ENCODE assay signal across 1 cellular context in genomic region chr3:187983484-187984124, GRCh38.
TF ChIP-seq lines count a peak whose summit lies in the region.

No MANE protein-coding gene starts in this region.

TF ChIP-seq in HepG2, 621 proteins besides CTCF, POLR2A, EP300 and RAD21 (continued from another document and continues in another):
- TF ChIP-seq MTERF4 (CRISPR knock-in tag; IDR thresholded peaks at IDR 0.05) (no peak), CBX5 (CRISPR knock-in tag; IDR thresholded peaks at IDR 0.05; ENCODE audit: borderline replicate concordance) (0 out of 2 replicates have a peak, but pooled peaks have one; percentile 22), MXI1 (IDR thresholded peaks at IDR 0.05; ENCODE audit: borderline replicate concordance, low read depth, low read length) (no peak; the same call in 2 of the 3 replicates), KDM5B (CRISPR knock-in tag; IDR thresholded peaks at IDR 0.05; ENCODE audit: borderline replicate concordance) (peak; percentile 40; the same call in 1 of the 2 replicates), KAT2B (IDR thresholded peaks at IDR 0.05; ENCODE audit: borderline replicate concordance, low read depth, low read length) (no peak), ZBTB3 (CRISPR knock-in tag; IDR thresholded peaks at IDR 0.05; ENCODE audit: borderline replicate concordance, low read depth) (no peak), NCOA1 (CRISPR knock-in tag; IDR thresholded peaks at IDR 0.05) (peak; percentile 70; the same call in 1 of the 2 replicates), ZNF232 (CRISPR knock-in tag; IDR thresholded peaks at IDR 0.05; ENCODE audit: borderline replicate concordance) (peak; percentile 72; the same call in 1 of the 2 replicates), DR1 (CRISPR knock-in tag; IDR thresholded peaks at IDR 0.05) (0 out of 2 replicates have a peak, but pooled peaks have one; percentile 35), TFE3 (CRISPR knock-in tag; IDR thresholded peaks at IDR 0.05) (peak; percentile 42; the same call in 1 of the 2 replicates), ZC3H13 (CRISPR knock-in tag; IDR thresholded peaks at IDR 0.05) (no peak), KDM4B (CRISPR knock-in tag; IDR thresholded peaks at IDR 0.05) (0 out of 2 replicates have a peak, but pooled peaks have one; percentile 29), ONECUT2 (CRISPR knock-in tag; IDR thresholded peaks at IDR 0.05) (no peak), ZNF878 (CRISPR knock-in tag; IDR thresholded peaks at IDR 0.05) (no peak), SMAD9 (CRISPR knock-in tag; IDR thresholded peaks at IDR 0.05) (no peak), ZNF382 (CRISPR knock-in tag; IDR thresholded peaks at IDR 0.05; ENCODE audit: borderline replicate concordance) (no peak), ZNF530 (CRISPR knock-in tag; IDR thresholded peaks at IDR 0.05; ENCODE audit: low read depth) (no peak), ZNF503 (CRISPR knock-in tag; IDR thresholded peaks at IDR 0.05) (peak; percentile 57; the same call in 1 of the 2 replicates), CEBPZ (IDR thresholded peaks at IDR 0.05; ENCODE audit: low read length) (no peak), ZNF619 (CRISPR knock-in tag; IDR thresholded peaks at IDR 0.05) (no peak), ZNF556 (CRISPR knock-in tag; IDR thresholded peaks at IDR 0.05; ENCODE audit: borderline replicate concordance) (peak; percentile 46; the same call in 1 of the 2 replicates), YEATS2 (CRISPR knock-in tag; IDR thresholded peaks at IDR 0.05; ENCODE audit: borderline replicate concordance) (no peak), ATF1 (CRISPR knock-in tag; IDR thresholded peaks at IDR 0.05) (no peak), MAF1 (CRISPR knock-in tag; IDR thresholded peaks at IDR 0.05; ENCODE audit: borderline replicate concordance) (no peak), SMC3 (IDR thresholded peaks at IDR 0.05; ENCODE audit: low read length) (peak; percentile 54), SALL1 (CRISPR knock-in tag; IDR thresholded peaks at IDR 0.05) (peak; percentile 90), ZNF44 (CRISPR knock-in tag; IDR thresholded peaks at IDR 0.05) (no peak), ZNF562 (CRISPR knock-in tag; IDR thresholded peaks at IDR 0.05; ENCODE audit: borderline replicate concordance) (no peak), SKIL (CRISPR knock-in tag; IDR thresholded peaks at IDR 0.05; ENCODE audit: borderline replicate concordance) (peak; percentile 71), ZNF124 (CRISPR knock-in tag; IDR thresholded peaks at IDR 0.05) (no peak), ZBTB20 (CRISPR knock-in tag; IDR thresholded peaks at IDR 0.05; ENCODE audit: borderline replicate concordance, low read depth) (peak; percentile 52; the same call in 1 of the 2 replicates), ZNF75D (CRISPR knock-in tag; IDR thresholded peaks at IDR 0.05; ENCODE audit: borderline replicate concordance) (no peak), ZSCAN20 (CRISPR knock-in tag; IDR thresholded peaks at IDR 0.05; ENCODE audit: borderline replicate concordance) (no peak), ASH2L (IDR thresholded peaks at IDR 0.05; ENCODE audit: insufficient read length, low read depth, low read length) (peak; percentile 81), ZNF160 (CRISPR knock-in tag; IDR thresholded peaks at IDR 0.05) (0 out of 2 replicates have a peak, but pooled peaks have one; percentile 46), SAP130 (CRISPR knock-in tag; IDR thresholded peaks at IDR 0.05; ENCODE audit: low read depth) (peak; percentile 72), NR2F6 (IDR thresholded peaks at IDR 0.05) (peak; percentile 79), NR2F6 (CRISPR knock-in tag; IDR thresholded peaks at IDR 0.05) (peak; percentile 62; the same call in 1 of the 2 replicates), SNRNP70 (IDR thresholded peaks at IDR 0.05; ENCODE audit: low read depth, low read length) (no peak), ZBTB38 (CRISPR knock-in tag; IDR thresholded peaks at IDR 0.05) (0 out of 2 replicates have a peak, but pooled peaks have one; percentile 13), HNF1B (CRISPR knock-in tag; IDR thresholded peaks at IDR 0.05) (peak; percentile 55; the same call in 1 of the 2 replicates), KDM6A (CRISPR knock-in tag; IDR thresholded peaks at IDR 0.05; ENCODE audit: low read depth) (peak; percentile 57; the same call in 1 of the 2 replicates), FOXC1 (CRISPR knock-in tag; IDR thresholded peaks at IDR 0.05; ENCODE audit: borderline replicate concordance) (no peak; the same call in 1 of the 2 replicates), USF2 (IDR thresholded peaks at IDR 0.05; ENCODE audit: low read depth, low read length) (no peak), USF2 (CRISPR knock-in tag; IDR thresholded peaks at IDR 0.05; ENCODE audit: borderline replicate concordance) (peak; percentile 43; the same call in 1 of the 2 replicates), NR2C2 (CRISPR knock-in tag; IDR thresholded peaks at IDR 0.05; ENCODE audit: borderline replicate concordance) (no peak; the same call in 1 of the 2 replicates), PAWR (CRISPR knock-in tag; IDR thresholded peaks at IDR 0.05; ENCODE audit: borderline replicate concordance) (no peak), AKAP8 (CRISPR knock-in tag; IDR thresholded peaks at IDR 0.05) (no peak), ARID5B (CRISPR knock-in tag; IDR thresholded peaks at IDR 0.05) (peak; percentile 83), ZNF431 (CRISPR knock-in tag; IDR thresholded peaks at IDR 0.05; ENCODE audit: borderline replicate concordance, low read depth) (no peak)
